2 cellular contexts compared by ENCODE assay signal in genomic region chr16:10533612-10534011, GRCh38. TPM values are rescaled to one million over a fixed set of nuclear protein-coding genes. Genes with fewer than 3 reads are reported as not detected.
"Had no signal": no experiment of that assay in that cellular context is flagged by ENCODE, and none has a peak within 500 bp of the region (broad histone marks: within the 10 kb centered on the region; RNA-seq: fewer than 3 reads in every experiment).

No MANE protein-coding gene starts in this region.

RNA-seq across cellular contexts. Expression of gene EMP2, which starts 46.8 kb away (rescaled TPM):
- total RNA-seq: activated B cell treated with CpG ODN at 0.5 μM for 24 hours; activated CD8-positive, alpha-beta T cell treated with anti-CD3 and anti-CD28 coated beads for 36 hours had no signal
